In the genomic region with DNA sequence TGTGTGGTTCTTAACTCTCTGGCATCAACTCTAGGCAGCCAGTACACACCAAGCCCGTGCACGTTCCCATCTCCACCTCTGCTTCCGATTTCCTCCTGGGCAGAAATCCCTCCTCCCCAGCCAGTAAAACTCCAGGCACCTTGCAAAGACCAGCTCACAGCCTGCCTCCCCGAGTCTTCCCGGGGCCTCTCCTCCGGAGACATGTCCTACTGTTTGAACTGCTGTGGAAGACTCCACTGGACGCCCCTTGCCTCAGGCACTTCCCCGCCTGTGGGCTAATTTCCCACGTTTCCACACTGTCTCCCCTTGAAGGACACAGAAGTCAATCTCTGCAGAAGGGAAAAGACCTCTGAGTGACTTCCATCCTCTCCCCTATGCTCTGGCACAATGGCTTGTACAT, we compare ENCODE assay signal across 23 cellular contexts.
DNase-seq lines count a peak whose midpoint lies in the region; ATAC-seq and TF ChIP-seq lines count a peak whose summit lies in the region.
"Had no signal": no experiment of that assay in that cellular context is flagged by ENCODE, and none has a peak within 500 bp of the region (broad histone marks: within the 10 kb centered on the region; RNA-seq: fewer than 3 reads in every experiment).

No MANE protein-coding gene starts in this region.

- H3K27ac ChIP-seq in CD4-positive, alpha-beta T cell (ENCODE audit: low read depth, low read length), result no peak overlapping the region
- H3K27ac ChIP-seq: 22Rv1, esophagus squamous epithelium, gastroesophageal sphincter, KMS-11, tibial nerve had no signal

- no peak for TF ChIP-seq CTCF in CD4-positive, alpha-beta T cell (IDR thresholded peaks at IDR 0.05)
- no peak for TF ChIP-seq CTCF in natural killer cell (IDR thresholded peaks at IDR 0.05)

- ATAC-seq in CD4-positive, alpha-beta T cell (ENCODE audit: poor library complexity), result no peak
- no peak for ATAC-seq in natural killer cell
- ATAC-seq: gastroesophageal sphincter, Right ventricle myocardium inferior had no signal

- H3K27me3 Mint-ChIP-seq in T-helper 1 cell treated with Interleukin-12 subunit alpha and Interleukin-12 subunit beta and Interleukin-4 antibody, amounts not matched to agents 30 μg/mL and 1 μg/mL, for 36 hours (ENCODE audit: low read depth), result no peaks in the 10 kb centered on the region
- H3K27me3 Mint-ChIP-seq in CD4-positive, alpha-beta T cell, result no peaks in the 10 kb centered on the region
- no peaks in the 10 kb centered on the region for H3K27me3 Mint-ChIP-seq in activated T-helper 1 cell treated with anti-CD3 and anti-CD28 coated beads, Interleukin-12 subunit alpha, Interleukin-12 subunit beta, Interleukin-2, Interleukin-4 antibody, amounts not matched to agents 30 ng/mL and 10 ng/mL and 1 ng/mL, durations not matched to agents 14 hours and 24 hours and 36 hours (ENCODE audit: insufficient read depth)
- no peaks in the 10 kb centered on the region for H3K27me3 Mint-ChIP-seq in natural killer cell (ENCODE audit: low read depth in 2 of 2)

- H3K27ac Mint-ChIP-seq in T-helper 1 cell treated with Interleukin-12 subunit alpha and Interleukin-12 subunit beta and Interleukin-4 antibody, amounts not matched to agents 30 μg/mL and 1 μg/mL, for 36 hours, result peak overlapping the region; percentile 66
- H3K27ac Mint-ChIP-seq in CD4-positive, alpha-beta T cell, result peak overlapping the region; percentile 87
- peak overlapping the region; percentile 32 for H3K27ac Mint-ChIP-seq in activated T-helper 1 cell treated with anti-CD3 and anti-CD28 coated beads, Interleukin-12 subunit alpha, Interleukin-12 subunit beta, Interleukin-2, Interleukin-4 antibody, amounts not matched to agents 30 ng/mL and 10 ng/mL and 1 ng/mL, durations not matched to agents 14 hours and 24 hours and 36 hours
- H3K27ac Mint-ChIP-seq in natural killer cell, result peak overlapping the region; percentile 83 to 88

- intact Hi-C loops in CD4-positive, alpha-beta T cell (cut with DNase I, micrococcal nuclease), result loop anchor here (5.0 to 10.0 kb wide), 3 partner anchors 281 to 879 kb away; no protein-coding TSS in a partner anchor
- intact Hi-C loops in activated T-helper 1 cell treated with anti-CD3 and anti-CD28 coated beads, Interleukin-12 subunit alpha, Interleukin-12 subunit beta, Interleukin-2, Interleukin-4 antibody, amounts not matched to agents 30 ng/mL and 10 ng/mL and 1 ng/mL, durations not matched to agents 14 hours and 24 hours and 36 hours (cut with micrococcal nuclease), result no loop called here
- intact Hi-C loops in natural killer cell (cut with micrococcal nuclease), result no loop called here

- no peak for DNase-seq in T-helper 1 cell
- no peak for DNase-seq in CD4-positive, alpha-beta T cell
- DNase-seq in activated T-helper 1 cell treated with anti-CD3 and anti-CD28 coated beads, Interleukin-12 subunit alpha, Interleukin-12 subunit beta, Interleukin-2, Interleukin-4 antibody, amounts not matched to agents 30 ng/mL and 10 ng/mL and 1 ng/mL, durations not matched to agents 14 hours and 24 hours and 36 hours (ENCODE audit: low spot score), result no peak
- no peak for DNase-seq in natural killer cell
- no peak for DNase-seq in OCI-M2 (lab: John Stamatoyannopoulos, UW; ENCODE audit: unreplicated experiment)
- DNase-seq in NCI-H774 (lab: John Stamatoyannopoulos, UW), result no peak
- DNase-seq in amygdala (lab: John Stamatoyannopoulos, UW), result no peak
- DNase-seq: activated CD8-positive, alpha-beta memory T cell treated with anti-CD3 and anti-CD28 coated beads for 24 hours; activated effector memory CD4-positive, alpha-beta T cell treated with anti-CD3 and anti-CD28 coated beads, Interleukin-2, amount 50 U/mL, for 16 hours; effector CD8-positive, alpha-beta T cell; esophagus squamous epithelium; kidney; MV-4-11; NCI-H187; NCI-H2227 treated with DMSO at 0.1 percent for 48 hours; stimulated activated naive CD4-positive, alpha-beta T cell had no signal

- POLR2A ChIA-PET in CD4-positive, alpha-beta T cell (lab: Charles Lee), result interaction anchor here (1.1 to 2.1 kb wide), 3 partner anchors 10 to 18 kb away, joined by 4 to 5 read pairs (median 5); no protein-coding TSS in a partner anchor

- H3K27me3 ChIP-seq in CD4-positive, alpha-beta T cell (ENCODE audit: control insufficient read depth, insufficient read depth, low read length), result no peaks in the 10 kb centered on the region
- H3K27me3 ChIP-seq: esophagus squamous epithelium, gastroesophageal sphincter, tibial nerve had no signal

- H3K4me1 Mint-ChIP-seq in T-helper 1 cell treated with Interleukin-12 subunit alpha and Interleukin-12 subunit beta and Interleukin-4 antibody, amounts not matched to agents 30 μg/mL and 1 μg/mL, for 36 hours (ENCODE audit: low read depth), result peaks cover 49% of the 10 kb centered on the region
- peaks cover 93% of the 10 kb centered on the region for H3K4me1 Mint-ChIP-seq in CD4-positive, alpha-beta T cell (ENCODE audit: low read depth)
- H3K4me1 Mint-ChIP-seq in activated T-helper 1 cell treated with anti-CD3 and anti-CD28 coated beads, Interleukin-12 subunit alpha, Interleukin-12 subunit beta, Interleukin-2, Interleukin-4 antibody, amounts not matched to agents 30 ng/mL and 10 ng/mL and 1 ng/mL, durations not matched to agents 14 hours and 24 hours and 36 hours (ENCODE audit: low read depth), result peaks cover 80% of the 10 kb centered on the region
- H3K4me1 Mint-ChIP-seq in natural killer cell, result peaks cover 81 to 89% of the 10 kb centered on the region in 2 donors

- peaks cover 28% of the 10 kb centered on the region for H3K36me3 Mint-ChIP-seq in T-helper 1 cell treated with Interleukin-12 subunit alpha and Interleukin-12 subunit beta and Interleukin-4 antibody, amounts not matched to agents 30 μg/mL and 1 μg/mL, for 36 hours (ENCODE audit: low read depth)
- H3K36me3 Mint-ChIP-seq in CD4-positive, alpha-beta T cell (ENCODE audit: low read depth), result peaks cover 87% of the 10 kb centered on the region
- peaks cover 37% of the 10 kb centered on the region for H3K36me3 Mint-ChIP-seq in activated T-helper 1 cell treated with anti-CD3 and anti-CD28 coated beads, Interleukin-12 subunit alpha, Interleukin-12 subunit beta, Interleukin-2, Interleukin-4 antibody, amounts not matched to agents 30 ng/mL and 10 ng/mL and 1 ng/mL, durations not matched to agents 14 hours and 24 hours and 36 hours (ENCODE audit: low read depth)
- H3K36me3 Mint-ChIP-seq in natural killer cell, result peaks cover 9% of the 10 kb centered on the region

- no peak overlapping the region for H3K4me3 Mint-ChIP-seq in T-helper 1 cell treated with Interleukin-12 subunit alpha and Interleukin-12 subunit beta and Interleukin-4 antibody, amounts not matched to agents 30 μg/mL and 1 μg/mL, for 36 hours
- H3K4me3 Mint-ChIP-seq in CD4-positive, alpha-beta T cell, result peak overlapping the region; percentile 27
- H3K4me3 Mint-ChIP-seq in activated T-helper 1 cell treated with anti-CD3 and anti-CD28 coated beads, Interleukin-12 subunit alpha, Interleukin-12 subunit beta, Interleukin-2, Interleukin-4 antibody, amounts not matched to agents 30 ng/mL and 10 ng/mL and 1 ng/mL, durations not matched to agents 14 hours and 24 hours and 36 hours, result no peak overlapping the region
- H3K4me3 Mint-ChIP-seq in natural killer cell, result no peak overlapping the region

- H3K9me3 Mint-ChIP-seq in T-helper 1 cell treated with Interleukin-12 subunit alpha and Interleukin-12 subunit beta and Interleukin-4 antibody, amounts not matched to agents 30 μg/mL and 1 μg/mL, for 36 hours, result no peaks in the 10 kb centered on the region
- H3K9me3 Mint-ChIP-seq in CD4-positive, alpha-beta T cell, result no peaks in the 10 kb centered on the region
- no peaks in the 10 kb centered on the region for H3K9me3 Mint-ChIP-seq in activated T-helper 1 cell treated with anti-CD3 and anti-CD28 coated beads, Interleukin-12 subunit alpha, Interleukin-12 subunit beta, Interleukin-2, Interleukin-4 antibody, amounts not matched to agents 30 ng/mL and 10 ng/mL and 1 ng/mL, durations not matched to agents 14 hours and 24 hours and 36 hours
- no peaks in the 10 kb centered on the region for H3K9me3 Mint-ChIP-seq in natural killer cell

- H3K9me3 ChIP-seq in CD4-positive, alpha-beta T cell (ENCODE audit: control insufficient read depth, low read length), result no peaks in the 10 kb centered on the region
- H3K9me3 ChIP-seq: esophagus squamous epithelium, gastroesophageal sphincter, HAP-1, tibial nerve had no signal

- CTCF ChIA-PET in CD4-positive, alpha-beta T cell (lab: Charles Lee), result interaction anchor here (2.7 kb wide), 1 partner anchor 20 kb away, joined by 15 read pairs; no protein-coding TSS in a partner anchor

Comparison
In these comparisons a context has a peak if more than half of its experiments do, and no peak if none do; other contexts are left out.
1. H3K27ac Mint-ChIP-seq: peak in every context shown above with its lines; median percentile 87 in CD4-positive, alpha-beta T cell; 86 in natural killer cell; 66 in T-helper 1 cell treated with Interleukin-12 subunit alpha and Interleukin-12 subunit beta and Interleukin-4 antibody, amounts not matched to agents 30 μg/mL and 1 μg/mL, for 36 hours; 32 in activated T-helper 1 cell treated with anti-CD3 and anti-CD28 coated beads, Interleukin-12 subunit alpha, Interleukin-12 subunit beta, Interleukin-2, Interleukin-4 antibody, amounts not matched to agents 30 ng/mL and 10 ng/mL and 1 ng/mL, durations not matched to agents 14 hours and 24 hours and 36 hours.
2. intact Hi-C loops: an anchor here in CD4-positive, alpha-beta T cell (5.0 to 10.0 kb wide); none called in activated T-helper 1 cell treated with anti-CD3 and anti-CD28 coated beads, Interleukin-12 subunit alpha, Interleukin-12 subunit beta, Interleukin-2, Interleukin-4 antibody, amounts not matched to agents 30 ng/mL and 10 ng/mL and 1 ng/mL, durations not matched to agents 14 hours and 24 hours and 36 hours and natural killer cell.